ENCODE assay signal across 23 cellular contexts in the genomic region with DNA sequence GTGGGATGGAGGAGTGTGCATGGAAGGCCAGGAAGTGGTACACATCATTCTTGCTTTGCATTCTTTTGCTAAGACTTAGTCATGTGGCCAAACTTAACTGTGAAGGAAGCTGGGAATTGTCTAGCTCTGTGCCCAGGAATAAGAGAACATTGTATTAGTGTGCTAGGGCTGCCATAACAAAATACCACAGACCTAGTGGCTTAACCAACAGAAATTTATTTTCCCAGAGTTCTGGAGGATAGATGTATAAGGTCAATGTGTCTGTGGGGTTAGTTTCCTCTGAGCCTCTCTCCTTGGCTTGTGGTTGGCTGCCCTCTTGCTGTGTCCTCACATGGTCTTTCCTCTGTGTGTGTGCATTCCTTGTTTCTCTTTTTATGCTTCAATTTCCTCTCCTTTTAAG. TPM values are rescaled to one million over a fixed set of nuclear protein-coding genes. Genes with fewer than 3 reads are reported as not detected.
A peak's percentile ranks its signal among the peaks of the same experiment; 100 is the strongest.
DNase-seq lines count a peak whose midpoint lies in the region; TF ChIP-seq lines count a peak whose summit lies in the region.
"Had no signal": no experiment of that assay in that cellular context is flagged by ENCODE, and none has a peak within 500 bp of the region (broad histone marks: within the 10 kb centered on the region; RNA-seq: fewer than 3 reads in every experiment).

No MANE protein-coding gene starts in this region.

- peak overlapping the region; percentile 36 for H3K27ac Mint-ChIP-seq in neural crest cell (ENCODE audit: unreplicated experiment)
- H3K27ac Mint-ChIP-seq: activated naive CD8-positive, alpha-beta T cell treated with anti-CD3 and anti-CD28 coated beads, Interleukin-2, amount 10 ng/mL, durations not matched to agents 7 days and 5 days; H9; mesothelial cell of epicardium had no signal

- H3K27me3 Mint-ChIP-seq in neural crest cell (ENCODE audit: low read depth): no peaks in the 10 kb centered on the region
- H3K27me3 Mint-ChIP-seq: activated naive CD8-positive, alpha-beta T cell treated with anti-CD3 and anti-CD28 coated beads, Interleukin-2, amount 10 ng/mL, durations not matched to agents 7 days and 5 days; central memory CD8-positive, alpha-beta T cell; effector memory CD8-positive, alpha-beta T cell had no signal

- no peaks in the 10 kb centered on the region for H3K9me3 Mint-ChIP-seq in neural crest cell
- H3K9me3 Mint-ChIP-seq: activated naive CD8-positive, alpha-beta T cell treated with anti-CD3 and anti-CD28 coated beads, Interleukin-2, amount 10 ng/mL, durations not matched to agents 7 days and 5 days; central memory CD8-positive, alpha-beta T cell; effector memory CD8-positive, alpha-beta T cell; H9; mesothelial cell of epicardium had no signal

- no peak overlapping the region for H3K4me3 Mint-ChIP-seq in neural crest cell
- H3K4me3 Mint-ChIP-seq: activated naive CD8-positive, alpha-beta T cell treated with anti-CD3 and anti-CD28 coated beads, Interleukin-2, amount 10 ng/mL, durations not matched to agents 7 days and 5 days; central memory CD8-positive, alpha-beta T cell; effector memory CD8-positive, alpha-beta T cell; H9; mesothelial cell of epicardium had no signal

- H3K36me3 Mint-ChIP-seq in neural crest cell (ENCODE audit: low read depth): peaks cover 11% of the 10 kb centered on the region

- H3K4me1 Mint-ChIP-seq in neural crest cell: peaks cover 7% of the 10 kb centered on the region

- no peak for TF ChIP-seq CTCF in AG10803 (conservative IDR thresholded peaks at IDR 0.05; ENCODE audit: low read length)
- no peak for TF ChIP-seq CTCF in choroid plexus epithelial cell (conservative IDR thresholded peaks at IDR 0.05; ENCODE audit: low read depth, low read length)
- no peak for TF ChIP-seq CTCF in neural crest cell (conservative IDR thresholded peaks at IDR 0.05)

- DNase-seq in AG10803 (ENCODE audit: low read depth): peak; percentile 50
- peak; percentile 30 for DNase-seq in M059J (ENCODE audit: low read depth)
- peak; percentile 31 for DNase-seq in choroid plexus epithelial cell (ENCODE audit: low read depth)
- no peak for DNase-seq in neural crest cell (ENCODE audit: low read depth, low spot score)
- DNase-seq in OCI-M1 (lab: John Stamatoyannopoulos, UW): no peak
- no peak for DNase-seq in SKM-1 treated with dmso at 0.1 percent for 144 hours (lab: John Stamatoyannopoulos, UW; ENCODE audit: unreplicated experiment)
- DNase-seq in UCSD-AML1 (lab: John Stamatoyannopoulos, UW; ENCODE audit: unreplicated experiment): no peak
- no peak for DNase-seq in kidney glomerular epithelial cell (lab: John Stamatoyannopoulos, UW)
- DNase-seq: activated naive CD8-positive, alpha-beta T cell treated with anti-CD3 and anti-CD28 coated beads, Interleukin-2, amount 10 ng/mL, durations not matched to agents 7 days and 5 days; effector memory CD8-positive, alpha-beta T cell; H9; islet precursor cell; KG1; NCI-H1092; NCI-H2029 treated with DMSO at 0.1 percent for 48 hours; NCI-H524; right cardiac atrium; stimulated activated naive CD4-positive, alpha-beta T cell; upper lobe of right lung had no signal

- H3K4me3 ChIP-seq in AG10803 (ENCODE audit: low read length) (no peak overlapping the region), choroid plexus epithelial cell (ENCODE audit: low read depth, low read length) (no peak overlapping the region)
- H3K4me3 ChIP-seq: hepatocyte, SJSA1, upper lobe of right lung had no signal

RNA-seq across cellular contexts. Expression of a gene that starts 32.4 kb away (rescaled TPM):
- total RNA-seq in M059J (2014; rRNA removed; shearing (Covaris generic)): 44.2 and 76.1 TPM in 2 replicates
- total RNA-seq in neural crest cell: 72.7 and 77.3 TPM in 2 replicates

Comparison
In these comparisons a context has a peak if more than half of its experiments do, and no peak if none do; other contexts are left out.
1. DNase-seq: peak in AG10803 (single experiment), M059J (single experiment) and choroid plexus epithelial cell (single experiment); none in neural crest cell (single experiment), OCI-M1 (single experiment), SKM-1 treated with dmso at 0.1 percent for 144 hours (single experiment), UCSD-AML1 (single experiment) and kidney glomerular epithelial cell (single experiment).